ENCODE assay signal across 15 cellular contexts in the genomic region with DNA sequence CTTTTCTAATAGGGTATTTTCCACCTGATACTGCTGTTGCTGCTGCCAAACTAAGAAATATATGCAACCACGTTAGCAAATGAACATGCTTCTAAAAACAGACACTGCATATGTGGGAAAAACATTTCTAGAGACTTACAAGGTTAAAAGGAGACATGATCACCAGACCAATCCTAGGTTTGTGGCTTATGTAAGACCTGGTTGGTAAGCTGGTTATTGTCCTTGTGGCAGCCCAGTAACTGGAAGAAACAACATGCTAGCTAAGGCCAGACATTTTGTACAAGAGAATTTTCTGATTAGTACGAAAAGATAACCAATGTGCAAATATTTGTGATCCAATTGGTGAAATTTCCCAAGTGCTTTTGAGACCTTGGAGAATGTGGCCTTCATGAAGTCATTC.
"Had no signal": no experiment of that assay in that cellular context is flagged by ENCODE, and none has a peak within 500 bp of the region (broad histone marks: within the 10 kb centered on the region; RNA-seq: fewer than 3 reads in every experiment).

No MANE protein-coding gene starts in this region.

- H3K4me3 ChIP-seq: dorsolateral prefrontal cortex, esophagus squamous epithelium, lung, upper lobe of left lung had no signal

- DNase-seq: activated CD8-positive, alpha-beta memory T cell treated with anti-CD3 and anti-CD28 coated beads, Interleukin-2, amount 10 ng/mL, durations not matched to agents 7 days and 5 days; activated effector memory CD4-positive, alpha-beta T cell treated with anti-CD3 and anti-CD28 coated beads, Interleukin-2, amount 50 U/mL, for 16 hours; activated T-cell treated with anti-CD3 and anti-CD28 coated beads, Interleukin-2, amount 50 U/mL, for 24 hours; anterior cingulate cortex; dorsolateral prefrontal cortex; esophagus squamous epithelium; foreskin fibroblast; glutamatergic neuron; midbrain; naive B cell; posterior cingulate gyrus; small intestine; stimulated activated naive CD4-positive, alpha-beta T cell; upper lobe of left lung had no signal

- H3K27me3 ChIP-seq: esophagus squamous epithelium, upper lobe of left lung had no signal

- ATAC-seq: activated CD8-positive, alpha-beta memory T cell treated with anti-CD3 and anti-CD28 coated beads, Interleukin-2, amount 10 ng/mL, durations not matched to agents 7 days and 5 days had no signal

- H3K27ac ChIP-seq: dorsolateral prefrontal cortex, esophagus squamous epithelium, upper lobe of left lung had no signal

- H3K9me3 ChIP-seq: esophagus squamous epithelium, upper lobe of left lung had no signal

- H3K36me3 ChIP-seq: esophagus squamous epithelium, upper lobe of left lung had no signal

- H3K4me1 ChIP-seq: esophagus squamous epithelium, upper lobe of left lung had no signal
